9 cellular contexts compared by ENCODE assay signal in the genomic region with DNA sequence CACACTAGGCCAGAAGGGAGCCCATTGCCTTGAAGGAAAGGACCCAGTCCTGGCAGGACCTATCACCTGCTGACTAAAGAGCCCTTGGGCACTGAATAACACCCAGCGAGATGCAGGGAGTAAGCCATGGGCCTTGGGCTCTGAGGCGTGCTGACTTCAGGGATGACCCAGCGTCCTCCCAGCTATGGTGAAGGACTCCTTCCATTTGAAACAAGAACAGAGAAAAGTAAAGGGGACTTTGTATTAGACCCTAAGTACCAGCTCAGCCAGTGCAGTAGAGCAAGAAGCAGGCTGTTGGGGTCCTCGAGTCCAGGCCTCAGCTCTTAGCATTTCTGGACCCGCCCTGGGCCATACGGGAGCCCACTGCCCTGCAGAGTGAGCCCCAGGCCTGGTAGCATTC. TPM values are rescaled to one million over a fixed set of nuclear protein-coding genes. Genes with fewer than 3 reads are reported as not detected.
"Had no signal": no experiment of that assay in that cellular context is flagged by ENCODE, and none has a peak within 500 bp of the region (broad histone marks: within the 10 kb centered on the region; RNA-seq: fewer than 3 reads in every experiment).

No MANE protein-coding gene starts in this region.

- H3K4me3 Mint-ChIP-seq: GM23338, HFFc6, IgD-negative memory B cell had no signal

- H3K4me1 Mint-ChIP-seq: GM23338, IgD-negative memory B cell had no signal

- H3K27ac Mint-ChIP-seq: GM23338, HFFc6 had no signal

- H3K9me3 ChIP-seq: HAP-1 had no signal

- H3K36me3 Mint-ChIP-seq: IgD-negative memory B cell had no signal

- DNase-seq: H7, HFFc6 had no signal

- H3K4me3 ChIP-seq: GM23338, HAP-1 had no signal

- H3K4me1 ChIP-seq: HAP-1 had no signal

- H3K27me3 Mint-ChIP-seq: IgD-negative memory B cell had no signal

- H3K27ac ChIP-seq: HL-60 had no signal

- H3K9me3 Mint-ChIP-seq: GM23338, HFFc6 had no signal

- H3K36me3 ChIP-seq: HAP-1 had no signal

RNA-seq across cellular contexts. Expression of gene ETDA, which starts 5.1 kb away (rescaled TPM):
- total RNA-seq: GM23338, H1, H7, HepG2, HFFc6 had no signal

RNA-seq across cellular contexts. Expression of gene ETDC, which starts 52.4 kb away (rescaled TPM):
- total RNA-seq: GM23338, H1, H7, HepG2, HFFc6, HT1080 had no signal
